25 cellular contexts compared by ENCODE assay signal in the genomic region with DNA sequence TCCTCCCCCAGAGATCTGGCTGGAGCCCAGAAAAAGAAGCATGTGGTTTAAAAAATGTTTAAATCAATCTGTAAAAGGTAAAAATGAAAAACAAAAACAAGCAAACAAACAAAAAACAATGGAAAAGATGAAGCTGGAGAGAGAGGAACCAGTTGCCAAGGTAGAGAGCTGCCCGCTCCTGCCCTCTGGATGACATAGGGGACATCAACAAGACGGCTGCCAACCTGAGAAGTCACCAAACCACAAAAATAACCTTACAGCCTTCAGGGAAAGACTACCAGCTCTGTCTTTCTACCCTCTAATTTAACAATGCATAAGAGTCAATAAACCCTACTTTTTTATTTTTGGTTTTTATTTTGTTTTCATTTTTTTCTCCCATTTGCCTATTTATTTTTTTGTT. TPM values are rescaled to one million over a fixed set of nuclear protein-coding genes. Genes with fewer than 3 reads are reported as not detected.
A peak's percentile ranks its signal among the peaks of the same experiment; 100 is the strongest.
DNase-seq lines count a peak whose midpoint lies in the region; ATAC-seq and TF ChIP-seq lines count a peak whose summit lies in the region.
"Had no signal": no experiment of that assay in that cellular context is flagged by ENCODE, and none has a peak within 500 bp of the region (broad histone marks: within the 10 kb centered on the region; RNA-seq: fewer than 3 reads in every experiment).

No MANE protein-coding gene starts in this region.

- ATAC-seq in heart left ventricle (peak in 3 of 4 donors; percentile 42 to 62 (median 45)), left cardiac atrium (no peak), GM18498 (IDR thresholded peaks at IDR 0.05; ENCODE audit: unreplicated experiment) (no peak)
- no peak for ATAC-seq in activated CD4-positive, alpha-beta T cell treated with anti-CD3 and anti-CD28 coated beads for 36 hours
- ATAC-seq: A549, GM12878, HCT116, K562 had no signal

- no peak overlapping the region for H3K4me3 ChIP-seq in heart left ventricle
- H3K4me3 ChIP-seq: A549, GM12878, K562, PC-9 had no signal

- no peaks in the 10 kb centered on the region for H3K9me3 ChIP-seq in heart left ventricle
- H3K9me3 ChIP-seq: A549, Caco-2 had no signal

- CTCF ChIA-PET in activated CD4-positive, alpha-beta T cell treated with anti-CD3 and anti-CD28 coated beads for 36 hours (lab: Charles Lee) = interaction anchor here (0.8 to 3.2 kb wide), 4 partner anchors 8 to 28 kb away, joined by 3 to 11 read pairs (median 4); partner anchors contain the start of gene IPO9

- no peaks in the 10 kb centered on the region for H3K27me3 Mint-ChIP-seq in chondrocyte (ENCODE audit: low read depth)
- no peaks in the 10 kb centered on the region for H3K27me3 Mint-ChIP-seq in mesothelial cell of epicardium (ENCODE audit: low read depth)
- no peaks in the 10 kb centered on the region for H3K27me3 Mint-ChIP-seq in activated CD4-positive, alpha-beta T cell treated with anti-CD3 and anti-CD28 coated beads for 36 hours
- H3K27me3 Mint-ChIP-seq: CD4-positive, alpha-beta memory T cell had no signal

- POLR2A ChIA-PET in activated CD4-positive, alpha-beta T cell treated with anti-CD3 and anti-CD28 coated beads for 36 hours (lab: Charles Lee) = no interaction called here

- H3K4me1 ChIP-seq in heart left ventricle = peaks cover 0 to 24% (median 9%) of the 10 kb centered on the region in 12 donors
- H3K4me1 ChIP-seq: A549, Caco-2 had no signal

- H3K27ac Mint-ChIP-seq in chondrocyte (ENCODE audit: unreplicated experiment) (peak overlapping the region; percentile 15), mesothelial cell of epicardium (peak overlapping the region; percentile 59)
- H3K27ac Mint-ChIP-seq in activated CD4-positive, alpha-beta T cell treated with anti-CD3 and anti-CD28 coated beads for 36 hours = no peak overlapping the region

- H3K27ac ChIP-seq in heart left ventricle = peak overlapping the region in 4 of 12 donors; percentile 25 to 40 (median 28)
- H3K27ac ChIP-seq: A549, PC-9 had no signal

- H3K27me3 ChIP-seq in heart left ventricle = no peaks in the 10 kb centered on the region

- intact Hi-C loops in heart left ventricle (cut with DNase I) = no loop called here
- intact Hi-C loops in left cardiac atrium (cut with DNase I) = no loop called here
- intact Hi-C loops in activated CD4-positive, alpha-beta T cell treated with anti-CD3 and anti-CD28 coated beads for 36 hours (cut with DNase I, micrococcal nuclease) = no loop called here

- H3K36me3 ChIP-seq in heart left ventricle = peaks cover 0 to 85% (median 79%) of the 10 kb centered on the region in 9 donors

- DNase-seq in heart left ventricle (peak in 1 of 5 donors; percentile 34), left cardiac atrium (no peak), chondrocyte (ENCODE audit: low spot score) (no peak), mesothelial cell of epicardium (ENCODE audit: low spot score in 2 of 2, unreplicated experiment in 2 of 2) (no peak), RPMI8226 (no peak)
- no peak for DNase-seq in activated CD4-positive, alpha-beta T cell treated with anti-CD3 and anti-CD28 coated beads for 36 hours
- DNase-seq: C1 segment of cervical spinal cord; Caco-2; CD4-positive, alpha-beta memory T cell; Kasumi-1; MV-4-11; NCI-H1105; NCI-H1436 treated with DMSO at 0.1 percent for 48 hours; NCI-H187 treated with DMSO at 0.1 percent for 48 hours; NCI-H2107; NCI-H446; NCI-H524 treated with DMSO at 0.1 percent for 48 hours; NCI-H774; PC-9; SHP77 treated with DMSO at 0.1 percent for 48 hours had no signal

- peaks cover 28% of the 10 kb centered on the region for H3K4me1 Mint-ChIP-seq in chondrocyte (ENCODE audit: low read depth)
- peaks cover 4% of the 10 kb centered on the region for H3K4me1 Mint-ChIP-seq in mesothelial cell of epicardium
- no peaks in the 10 kb centered on the region for H3K4me1 Mint-ChIP-seq in activated CD4-positive, alpha-beta T cell treated with anti-CD3 and anti-CD28 coated beads for 36 hours
- H3K4me1 Mint-ChIP-seq: CD4-positive, alpha-beta memory T cell had no signal

- 36 to 66% (median 49%) methylated on average over 2 of the region's 2 CpGs for WGBS in heart left ventricle, 4 donors

- no peak for TF ChIP-seq POLR2A in heart left ventricle (IDR thresholded peaks at IDR 0.05)

- no peak overlapping the region for H3K4me3 Mint-ChIP-seq in chondrocyte (ENCODE audit: unreplicated experiment)
- no peak overlapping the region for H3K4me3 Mint-ChIP-seq in mesothelial cell of epicardium
- no peak overlapping the region for H3K4me3 Mint-ChIP-seq in activated CD4-positive, alpha-beta T cell treated with anti-CD3 and anti-CD28 coated beads for 36 hours

- H3K36me3 Mint-ChIP-seq in chondrocyte (ENCODE audit: low read depth) (peaks cover 61% of the 10 kb centered on the region), mesothelial cell of epicardium (peaks cover 57% of the 10 kb centered on the region)
- peaks cover 1% of the 10 kb centered on the region for H3K36me3 Mint-ChIP-seq in activated CD4-positive, alpha-beta T cell treated with anti-CD3 and anti-CD28 coated beads for 36 hours (ENCODE audit: low read depth)

- H3K9me3 Mint-ChIP-seq in chondrocyte (ENCODE audit: low read depth) (no peaks in the 10 kb centered on the region), mesothelial cell of epicardium (no peaks in the 10 kb centered on the region)
- no peaks in the 10 kb centered on the region for H3K9me3 Mint-ChIP-seq in activated CD4-positive, alpha-beta T cell treated with anti-CD3 and anti-CD28 coated beads for 36 hours (ENCODE audit: low read depth)
- H3K9me3 Mint-ChIP-seq: CD4-positive, alpha-beta memory T cell had no signal

- no peak for TF ChIP-seq CTCF in heart left ventricle (IDR thresholded peaks at IDR 0.05)
- TF ChIP-seq CTCF in chondrocyte (IDR thresholded peaks at IDR 0.05) = no peak
- TF ChIP-seq CTCF in mesothelial cell of epicardium (IDR thresholded peaks at IDR 0.05; ENCODE audit: unreplicated experiment) = no peak

RNA-seq across cellular contexts. Expression of gene IPO9, which starts 8.5 kb away (rescaled TPM):
- 10 to 100 TPM; 12.1 to 35.4 (median 23.1) TPM for total RNA-seq in heart left ventricle
- polyA plus RNA-seq in heart left ventricle = 10 to 100 TPM in 1 of 2 donors, 1 to 10 TPM in 1; 9.8 to 13.8 TPM
- total RNA-seq in left cardiac atrium = 10 to 100 TPM; 25.8 to 26.6 TPM
- total RNA-seq in chondrocyte = 47.1 to 69.5 TPM (median 48.2 TPM) in 3 replicates
- 80.1 to 87.8 TPM (median 84.9 TPM) in 3 replicates for total RNA-seq in mesothelial cell of epicardium
- 10 to 100 TPM; 65.1 to 66.0 TPM for total RNA-seq in activated CD4-positive, alpha-beta T cell treated with anti-CD3 and anti-CD28 coated beads for 36 hours

Comparison
In these comparisons a context has a peak if more than half of its experiments do, and no peak if none do; other contexts are left out.
1. ATAC-seq: peak in heart left ventricle (3 of 4); none in left cardiac atrium (0 of 2), activated CD4-positive, alpha-beta T cell treated with anti-CD3 and anti-CD28 coated beads for 36 hours (single experiment) and GM18498 (single experiment).